1 cellular context compared by ENCODE assay signal in genomic region chr19:13100871-13101589, GRCh38.
TF ChIP-seq lines count a peak whose summit lies in the region.

No MANE protein-coding gene starts in this region.

TF ChIP-seq in GM12878, 131 proteins besides CTCF, POLR2A, EP300 and RAD21:
- no peak for TF ChIP-seq SUPT20H (IDR thresholded peaks at IDR 0.05; ENCODE audit: borderline replicate concordance, control insufficient read depth, low read depth, low read length)
- TF ChIP-seq IKZF1 (conservative IDR thresholded peaks at IDR 0.05): 0 out of 2 replicates have a peak, but pooled peaks have one; percentile 33
- TF ChIP-seq CHD1 (IDR thresholded peaks at IDR 0.05; ENCODE audit: low read depth, low read length): no peak
- TF ChIP-seq CBX3 (IDR thresholded peaks at IDR 0.05; ENCODE audit: borderline replicate concordance, low read depth): no peak
- no peak for TF ChIP-seq HDAC2 (IDR thresholded peaks at IDR 0.05)
- TF ChIP-seq BCL11A (IDR thresholded peaks at IDR 0.05; ENCODE audit: low read depth, low read length): no peak
- TF ChIP-seq, protein P1, sequence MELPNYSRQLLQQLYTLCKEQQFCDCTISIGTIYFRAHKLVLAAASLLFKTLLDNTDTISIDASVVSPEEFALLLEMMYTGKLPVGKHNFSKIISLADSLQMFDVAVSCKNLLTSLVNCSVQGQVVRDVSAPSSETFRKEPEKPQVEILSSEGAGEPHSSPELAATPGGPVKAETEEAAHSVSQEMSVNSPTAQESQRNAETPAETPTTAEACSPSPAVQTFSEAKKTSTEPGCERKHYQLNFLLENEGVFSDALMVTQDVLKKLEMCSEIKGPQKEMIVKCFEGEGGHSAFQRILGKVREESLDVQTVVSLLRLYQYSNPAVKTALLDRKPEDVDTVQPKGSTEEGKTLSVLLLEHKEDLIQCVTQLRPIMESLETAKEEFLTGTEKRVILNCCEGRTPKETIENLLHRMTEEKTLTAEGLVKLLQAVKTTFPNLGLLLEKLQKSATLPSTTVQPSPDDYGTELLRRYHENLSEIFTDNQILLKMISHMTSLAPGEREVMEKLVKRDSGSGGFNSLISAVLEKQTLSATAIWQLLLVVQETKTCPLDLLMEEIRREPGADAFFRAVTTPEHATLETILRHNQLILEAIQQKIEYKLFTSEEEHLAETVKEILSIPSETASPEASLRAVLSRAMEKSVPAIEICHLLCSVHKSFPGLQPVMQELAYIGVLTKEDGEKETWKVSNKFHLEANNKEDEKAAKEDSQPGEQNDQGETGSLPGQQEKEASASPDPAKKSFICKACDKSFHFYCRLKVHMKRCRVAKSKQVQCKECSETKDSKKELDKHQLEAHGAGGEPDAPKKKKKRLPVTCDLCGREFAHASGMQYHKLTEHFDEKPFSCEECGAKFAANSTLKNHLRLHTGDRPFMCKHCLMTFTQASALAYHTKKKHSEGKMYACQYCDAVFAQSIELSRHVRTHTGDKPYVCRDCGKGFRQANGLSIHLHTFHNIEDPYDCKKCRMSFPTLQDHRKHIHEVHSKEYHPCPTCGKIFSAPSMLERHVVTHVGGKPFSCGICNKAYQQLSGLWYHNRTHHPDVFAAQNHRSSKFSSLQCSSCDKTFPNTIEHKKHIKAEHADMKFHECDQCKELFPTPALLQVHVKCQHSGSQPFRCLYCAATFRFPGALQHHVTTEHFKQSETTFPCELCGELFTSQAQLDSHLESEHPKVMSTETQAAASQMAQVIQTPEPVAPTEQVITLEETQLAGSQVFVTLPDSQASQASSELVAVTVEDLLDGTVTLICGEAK (IDR thresholded peaks at IDR 0.05; ENCODE audit: borderline replicate concordance): no peak
- no peak for TF ChIP-seq CEBPZ (IDR thresholded peaks at IDR 0.05; ENCODE audit: low read depth, low read length)
- no peak for TF ChIP-seq SIN3A (IDR thresholded peaks at IDR 0.05; ENCODE audit: low read depth, low read length)
- no peak for TF ChIP-seq E2F8 (IDR thresholded peaks at IDR 0.05; ENCODE audit: low read depth, partially characterized antibody)
- no peak for TF ChIP-seq ZBED1 (IDR thresholded peaks at IDR 0.05; ENCODE audit: borderline replicate concordance)
- TF ChIP-seq TCF3 (IDR thresholded peaks at IDR 0.05; ENCODE audit: borderline replicate concordance, insufficient read depth, low read depth, low read length): no peak
- no peak for TF ChIP-seq ATF2 (IDR thresholded peaks at IDR 0.05; ENCODE audit: low read length)
- 0 out of 2 replicates have a peak, but pooled peaks have one; percentile 20 for TF ChIP-seq EED (IDR thresholded peaks at IDR 0.05; ENCODE audit: low read depth)
- TF ChIP-seq, protein P2, sequence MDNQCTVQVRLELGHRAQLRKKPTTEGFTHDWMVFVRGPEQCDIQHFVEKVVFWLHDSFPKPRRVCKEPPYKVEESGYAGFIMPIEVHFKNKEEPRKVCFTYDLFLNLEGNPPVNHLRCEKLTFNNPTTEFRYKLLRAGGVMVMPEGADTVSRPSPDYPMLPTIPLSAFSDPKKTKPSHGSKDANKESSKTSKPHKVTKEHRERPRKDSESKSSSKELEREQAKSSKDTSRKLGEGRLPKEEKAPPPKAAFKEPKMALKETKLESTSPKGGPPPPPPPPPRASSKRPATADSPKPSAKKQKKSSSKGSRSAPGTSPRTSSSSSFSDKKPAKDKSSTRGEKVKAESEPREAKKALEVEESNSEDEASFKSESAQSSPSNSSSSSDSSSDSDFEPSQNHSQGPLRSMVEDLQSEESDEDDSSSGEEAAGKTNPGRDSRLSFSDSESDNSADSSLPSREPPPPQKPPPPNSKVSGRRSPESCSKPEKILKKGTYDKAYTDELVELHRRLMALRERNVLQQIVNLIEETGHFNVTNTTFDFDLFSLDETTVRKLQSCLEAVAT (IDR thresholded peaks at IDR 0.05): no peak
- no peak for TF ChIP-seq RCOR1 (conservative IDR thresholded peaks at IDR 0.05; ENCODE audit: low read depth, low read length)
- TF ChIP-seq SRF (IDR thresholded peaks at IDR 0.05; ENCODE audit: low read depth in 2 of 2, low read length in 2 of 2): no peak
